ENCODE assay signal across 1 cellular context in the genomic region with DNA sequence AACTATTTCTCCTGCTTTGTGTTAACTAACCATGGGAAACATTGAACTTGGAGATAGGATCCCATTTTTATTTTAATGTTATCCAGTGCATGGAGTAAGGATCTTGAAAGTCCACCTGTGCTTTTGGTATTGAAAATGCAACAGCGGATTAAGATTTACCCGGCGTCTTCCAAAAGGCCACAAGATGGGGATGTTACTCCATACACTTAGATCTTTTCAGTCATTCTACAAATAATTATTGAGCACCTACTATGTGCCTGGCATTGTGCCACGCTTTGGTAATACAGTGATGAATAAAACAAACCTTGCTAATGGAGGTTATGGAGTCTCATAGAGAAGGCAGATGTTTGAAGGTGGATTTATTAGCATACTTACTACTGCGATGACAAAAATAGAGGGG.
TF ChIP-seq lines count a peak whose summit lies in the region.

No MANE protein-coding gene starts in this region.

TF ChIP-seq in IMR-90, 13 proteins besides CTCF, POLR2A, EP300 and RAD21:
- TF ChIP-seq BHLHE40 (IDR thresholded peaks at IDR 0.05; ENCODE audit: low read depth, low read length) (no peak), MAFK (IDR thresholded peaks at IDR 0.05; ENCODE audit: low read depth, low read length) (no peak), NFE2L2 (IDR thresholded peaks at IDR 0.05; ENCODE audit: low read depth, low read length) (no peak), CEBPB (IDR thresholded peaks at IDR 0.05; ENCODE audit: low read depth, low read length) (no peak), MAZ (IDR thresholded peaks at IDR 0.05; ENCODE audit: borderline replicate concordance, low read depth, low read length) (no peak), CHD1 (IDR thresholded peaks at IDR 0.05; ENCODE audit: low read depth, low read length) (no peak), RFX5 (IDR thresholded peaks at IDR 0.05; ENCODE audit: low read depth, low read length) (no peak), MXI1 (IDR thresholded peaks at IDR 0.05; ENCODE audit: borderline replicate concordance, low read depth, low read length) (no peak), FOS (IDR thresholded peaks at IDR 0.05; ENCODE audit: low read depth, low read length) (no peak)
- TF ChIP-seq, protein P1, sequence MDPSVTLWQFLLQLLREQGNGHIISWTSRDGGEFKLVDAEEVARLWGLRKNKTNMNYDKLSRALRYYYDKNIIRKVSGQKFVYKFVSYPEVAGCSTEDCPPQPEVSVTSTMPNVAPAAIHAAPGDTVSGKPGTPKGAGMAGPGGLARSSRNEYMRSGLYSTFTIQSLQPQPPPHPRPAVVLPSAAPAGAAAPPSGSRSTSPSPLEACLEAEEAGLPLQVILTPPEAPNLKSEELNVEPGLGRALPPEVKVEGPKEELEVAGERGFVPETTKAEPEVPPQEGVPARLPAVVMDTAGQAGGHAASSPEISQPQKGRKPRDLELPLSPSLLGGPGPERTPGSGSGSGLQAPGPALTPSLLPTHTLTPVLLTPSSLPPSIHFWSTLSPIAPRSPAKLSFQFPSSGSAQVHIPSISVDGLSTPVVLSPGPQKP (IDR thresholded peaks at IDR 0.05; ENCODE audit: borderline replicate concordance, low read depth, low read length), result no peak
